In the genomic region with DNA sequence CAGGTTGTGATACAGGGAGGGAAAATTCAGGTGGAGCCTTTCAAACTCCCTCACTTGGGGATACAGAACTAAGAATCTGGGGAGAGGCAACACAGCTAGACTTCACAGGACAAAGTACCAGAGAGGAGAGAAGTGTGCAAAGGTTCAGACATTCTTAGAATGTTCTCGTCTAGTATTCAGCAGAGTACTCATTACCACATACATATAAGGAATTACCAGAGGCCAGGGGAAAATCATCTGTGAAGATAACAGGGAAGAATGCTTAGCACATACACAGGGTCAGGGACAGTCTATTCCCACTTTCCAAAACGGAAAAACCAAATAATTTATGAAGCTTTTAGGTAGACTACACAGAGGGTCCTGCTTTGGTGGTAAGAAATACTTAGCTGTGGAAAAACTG, we compare ENCODE assay signal across 1 cellular context.
TF ChIP-seq lines count a peak whose summit lies in the region.

No MANE protein-coding gene starts in this region.

TF ChIP-seq in IMR-90, 13 proteins besides CTCF, POLR2A, EP300 and RAD21 (continued from another document):
- TF ChIP-seq SMC3 (IDR thresholded peaks at IDR 0.05; ENCODE audit: low read depth, low read length), result no peak
- no peak for TF ChIP-seq NFE2L2 (IDR thresholded peaks at IDR 0.05; ENCODE audit: low read depth, low read length)
- TF ChIP-seq, protein P1, sequence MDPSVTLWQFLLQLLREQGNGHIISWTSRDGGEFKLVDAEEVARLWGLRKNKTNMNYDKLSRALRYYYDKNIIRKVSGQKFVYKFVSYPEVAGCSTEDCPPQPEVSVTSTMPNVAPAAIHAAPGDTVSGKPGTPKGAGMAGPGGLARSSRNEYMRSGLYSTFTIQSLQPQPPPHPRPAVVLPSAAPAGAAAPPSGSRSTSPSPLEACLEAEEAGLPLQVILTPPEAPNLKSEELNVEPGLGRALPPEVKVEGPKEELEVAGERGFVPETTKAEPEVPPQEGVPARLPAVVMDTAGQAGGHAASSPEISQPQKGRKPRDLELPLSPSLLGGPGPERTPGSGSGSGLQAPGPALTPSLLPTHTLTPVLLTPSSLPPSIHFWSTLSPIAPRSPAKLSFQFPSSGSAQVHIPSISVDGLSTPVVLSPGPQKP (IDR thresholded peaks at IDR 0.05; ENCODE audit: borderline replicate concordance, low read depth, low read length), result no peak
- no peak for TF ChIP-seq BHLHE40 (IDR thresholded peaks at IDR 0.05; ENCODE audit: low read depth, low read length)
- TF ChIP-seq FOS (IDR thresholded peaks at IDR 0.05; ENCODE audit: low read depth, low read length), result no peak
- no peak for TF ChIP-seq RFX5 (IDR thresholded peaks at IDR 0.05; ENCODE audit: low read depth, low read length)
TF ChIP-seq in IMR-90: peak in this region for 0.
